1 cellular context compared by ENCODE assay signal in the genomic region with DNA sequence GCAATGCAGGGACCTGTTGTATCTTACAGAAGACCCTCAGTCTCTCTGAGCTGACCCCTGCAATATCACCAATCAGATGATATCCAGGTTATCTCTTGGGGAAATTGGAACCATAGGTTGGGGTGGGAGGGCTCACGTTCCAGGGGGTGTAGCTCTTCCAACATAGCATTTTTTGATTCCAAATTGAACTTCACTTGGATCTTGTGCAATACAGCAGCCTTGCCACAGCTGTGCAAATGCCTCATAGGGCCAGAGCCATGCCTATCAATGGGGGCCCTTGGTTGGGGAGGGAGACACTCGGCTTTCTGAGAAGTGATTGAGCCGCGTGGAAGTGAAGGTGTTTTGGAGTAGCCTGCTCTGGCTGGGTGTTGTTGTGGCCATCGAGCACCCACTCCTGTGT.
TF ChIP-seq lines count a peak whose summit lies in the region.

No MANE protein-coding gene starts in this region.

TF ChIP-seq in WTC11, 78 proteins besides CTCF, POLR2A, EP300 and RAD21 (continued from another document):
- TF ChIP-seq, protein P1, sequence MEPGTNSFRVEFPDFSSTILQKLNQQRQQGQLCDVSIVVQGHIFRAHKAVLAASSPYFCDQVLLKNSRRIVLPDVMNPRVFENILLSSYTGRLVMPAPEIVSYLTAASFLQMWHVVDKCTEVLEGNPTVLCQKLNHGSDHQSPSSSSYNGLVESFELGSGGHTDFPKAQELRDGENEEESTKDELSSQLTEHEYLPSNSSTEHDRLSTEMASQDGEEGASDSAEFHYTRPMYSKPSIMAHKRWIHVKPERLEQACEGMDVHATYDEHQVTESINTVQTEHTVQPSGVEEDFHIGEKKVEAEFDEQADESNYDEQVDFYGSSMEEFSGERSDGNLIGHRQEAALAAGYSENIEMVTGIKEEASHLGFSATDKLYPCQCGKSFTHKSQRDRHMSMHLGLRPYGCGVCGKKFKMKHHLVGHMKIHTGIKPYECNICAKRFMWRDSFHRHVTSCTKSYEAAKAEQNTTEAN (CRISPR knock-in tag; IDR thresholded peaks at IDR 0.05) = no peak
- TF ChIP-seq ATF1 (CRISPR knock-in tag; IDR thresholded peaks at IDR 0.05) (no peak), NFYB (CRISPR knock-in tag; conservative IDR thresholded peaks at IDR 0.05; ENCODE audit: low read depth) (no peak), GRHL2 (CRISPR knock-in tag; IDR thresholded peaks at IDR 0.05; ENCODE audit: insufficient replicate concordance, severe bottlenecking) (no peak), ESRRA (CRISPR knock-in tag; IDR thresholded peaks at IDR 0.05; ENCODE audit: borderline replicate concordance) (no peak), SMAD3 (CRISPR knock-in tag; IDR thresholded peaks at IDR 0.05; ENCODE audit: borderline replicate concordance) (no peak), ZNF317 (CRISPR knock-in tag; IDR thresholded peaks at IDR 0.05; ENCODE audit: borderline replicate concordance, low read depth) (no peak), OVOL2 (CRISPR knock-in tag; IDR thresholded peaks at IDR 0.05; ENCODE audit: borderline replicate concordance) (no peak), FOXP1 (CRISPR knock-in tag; IDR thresholded peaks at IDR 0.05; ENCODE audit: borderline replicate concordance) (no peak), SOX15 (CRISPR knock-in tag; IDR thresholded peaks at IDR 0.05) (no peak)
- TF ChIP-seq, protein P2, sequence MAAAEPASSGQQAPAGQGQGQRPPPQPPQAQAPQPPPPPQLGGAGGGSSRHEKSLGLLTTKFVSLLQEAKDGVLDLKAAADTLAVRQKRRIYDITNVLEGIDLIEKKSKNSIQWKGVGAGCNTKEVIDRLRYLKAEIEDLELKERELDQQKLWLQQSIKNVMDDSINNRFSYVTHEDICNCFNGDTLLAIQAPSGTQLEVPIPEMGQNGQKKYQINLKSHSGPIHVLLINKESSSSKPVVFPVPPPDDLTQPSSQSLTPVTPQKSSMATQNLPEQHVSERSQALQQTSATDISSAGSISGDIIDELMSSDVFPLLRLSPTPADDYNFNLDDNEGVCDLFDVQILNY (CRISPR knock-in tag; IDR thresholded peaks at IDR 0.05) = no peak
- TF ChIP-seq, protein P3, sequence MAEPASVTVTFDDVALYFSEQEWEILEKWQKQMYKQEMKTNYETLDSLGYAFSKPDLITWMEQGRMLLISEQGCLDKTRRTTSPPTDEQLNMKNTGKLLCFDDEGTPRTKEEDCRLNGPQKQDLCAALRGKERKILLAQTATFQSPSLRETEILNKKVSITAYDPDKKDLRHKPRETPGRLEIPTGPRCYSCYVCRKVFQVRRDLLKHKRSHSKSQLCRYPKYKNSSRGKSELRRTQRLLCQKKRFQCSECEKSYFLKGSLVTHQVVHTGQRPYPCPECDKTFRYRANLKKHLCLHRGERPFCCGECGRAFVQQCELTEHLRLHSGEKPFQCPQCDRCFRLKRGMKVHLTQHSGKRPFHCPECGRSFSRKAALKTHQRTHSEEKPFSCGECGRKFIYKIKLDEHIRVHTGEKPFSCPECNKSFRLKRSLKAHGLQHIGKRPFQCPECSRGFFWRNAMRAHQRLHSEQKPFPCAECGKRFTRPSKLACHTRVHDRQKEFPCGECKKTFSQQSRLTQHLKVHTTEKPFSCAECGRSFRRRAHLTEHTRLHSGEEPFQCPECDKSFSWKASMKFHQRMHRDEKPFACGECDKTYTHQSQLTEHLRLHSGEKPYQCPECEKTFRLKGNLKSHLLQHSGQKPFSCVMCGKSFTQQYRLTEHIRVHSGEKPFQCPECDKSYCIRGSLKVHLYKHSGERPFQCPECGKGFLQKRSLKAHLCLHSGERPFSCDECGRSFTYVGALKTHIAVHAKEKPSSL (CRISPR knock-in tag; conservative IDR thresholded peaks at IDR 0.05) = no peak
